In genomic region chr11:130888790-130889189, GRCh38 we compare ENCODE assay signal across 24 cellular contexts.
"Had no signal": no experiment of that assay in that cellular context is flagged by ENCODE, and none has a peak within 500 bp of the region (broad histone marks: within the 10 kb centered on the region; RNA-seq: fewer than 3 reads in every experiment).

No MANE protein-coding gene starts in this region.

- H3K4me3 Mint-ChIP-seq: immature natural killer cell; mesothelial cell of epicardium; naive thymus-derived CD4-positive, alpha-beta T cell; nephron progenitor cell; stimulated activated memory B cell treated with anti-CD40 and anti-IgM and Interleukin-4, amounts not matched to agents 10 μg/mL and 1 μg/mL and 100 μg/mL, for 72 hours had no signal

- H3K9me3 Mint-ChIP-seq: immature natural killer cell; mesothelial cell of epicardium; naive thymus-derived CD4-positive, alpha-beta T cell; nephron progenitor cell; stimulated activated memory B cell treated with anti-CD40 and anti-IgM and Interleukin-4, amounts not matched to agents 10 μg/mL and 1 μg/mL and 100 μg/mL, for 72 hours had no signal

- H3K4me3 ChIP-seq: cardiac muscle cell, gastroesophageal sphincter, psoas muscle, skin epidermis, spleen, suprapubic skin, thyroid gland had no signal

- H3K27me3 ChIP-seq: cardiac muscle cell, gastroesophageal sphincter, spleen, suprapubic skin, thyroid gland had no signal

- H3K4me1 Mint-ChIP-seq: immature natural killer cell; mesothelial cell of epicardium; stimulated activated memory B cell treated with anti-CD40 and anti-IgM and Interleukin-4, amounts not matched to agents 10 μg/mL and 1 μg/mL and 100 μg/mL, for 72 hours had no signal

- H3K27ac Mint-ChIP-seq: immature natural killer cell; mesothelial cell of epicardium; naive thymus-derived CD4-positive, alpha-beta T cell; nephron progenitor cell; stimulated activated memory B cell treated with anti-CD40 and anti-IgM and Interleukin-4, amounts not matched to agents 10 μg/mL and 1 μg/mL and 100 μg/mL, for 72 hours had no signal

- H3K27me3 Mint-ChIP-seq: naive thymus-derived CD4-positive, alpha-beta T cell; stimulated activated memory B cell treated with anti-CD40 and anti-IgM and Interleukin-4, amounts not matched to agents 10 μg/mL and 1 μg/mL and 100 μg/mL, for 72 hours had no signal

- DNase-seq: cortex of kidney; effector CD4-positive, alpha-beta T cell; foreskin fibroblast; immature natural killer cell; mesenchymal stem cell; naive thymus-derived CD4-positive, alpha-beta T cell; nephron progenitor cell; nucleus accumbens; posterior cingulate gyrus; psoas muscle; right cardiac atrium; spleen; stimulated activated CD4-positive, alpha-beta T cell treated with anti-CD3 and anti-CD28 coated beads, Interleukin-4, amount 100 ng/mL, for 4 hours; stimulated activated naive CD8-positive, alpha-beta T cell treated with anti-CD3 and anti-CD28 coated beads, Interleukin-15, Interleukin-2, amounts not matched to agents 100 U/mL and 50 U/mL, for 24 hours; thyroid gland; trophoblast cell had no signal

- H3K4me1 ChIP-seq: suprapubic skin had no signal

- ATAC-seq: gastroesophageal sphincter; left lobe of liver; naive thymus-derived CD4-positive, alpha-beta T cell; psoas muscle; right cardiac atrium; stimulated activated memory B cell treated with anti-CD40 and anti-IgM and Interleukin-4, amounts not matched to agents 10 μg/mL and 1 μg/mL and 100 μg/mL, for 72 hours; stimulated activated naive CD8-positive, alpha-beta T cell treated with anti-CD3 and anti-CD28 coated beads, Interleukin-15, Interleukin-2, amounts not matched to agents 100 U/mL and 50 U/mL, for 24 hours had no signal

- FAIRE-seq: keratinocyte had no signal

- H3K9me3 ChIP-seq: gastroesophageal sphincter, psoas muscle, spleen, suprapubic skin, thyroid gland had no signal

- H3K27ac ChIP-seq: cardiac muscle cell, gastroesophageal sphincter, psoas muscle, skin epidermis, spleen, suprapubic skin, thyroid gland had no signal
